In genomic region chr6:151060096-151060741, GRCh38 we compare ENCODE assay signal across 9 cellular contexts.
DNase-seq lines count a peak whose midpoint lies in the region; ATAC-seq and TF ChIP-seq lines count a peak whose summit lies in the region.
"Had no signal": no experiment of that assay in that cellular context is flagged by ENCODE, and none has a peak within 500 bp of the region (broad histone marks: within the 10 kb centered on the region; RNA-seq: fewer than 3 reads in every experiment).

No MANE protein-coding gene starts in this region.

- H3K27ac ChIP-seq in HCT116 (ENCODE audit: low read depth, low read length): peak overlapping the region; percentile 100
- H3K27ac ChIP-seq in lower lobe of right lung: no peak overlapping the region

- TF ChIP-seq CTCF in HCT116 (IDR thresholded peaks at IDR 0.05 in 2 of 3, conservative IDR thresholded peaks at IDR 0.05 in 1 of 3; ENCODE audit: borderline replicate concordance in 1 of 3, insufficient read depth in 1 of 3, low read depth in 2 of 3, low read length in 2 of 3): no peak
- no peak for TF ChIP-seq CTCF in WTC11 (IDR thresholded peaks at IDR 0.05)
- TF ChIP-seq CTCF in lower lobe of right lung (IDR thresholded peaks at IDR 0.05): no peak

- CTCF ChIA-PET in HCT116 (lab: Charles Lee): no interaction called here
- CTCF ChIA-PET in WTC11 (lab: Charles Lee): interaction anchor here (3.5 kb wide), 1 partner anchor 274 kb away, joined by 9 read pairs; no protein-coding TSS in a partner anchor

- RAD21 ChIA-PET in HCT116 (lab: Charles Lee; ENCODE audit: low non-redundant PET in 1 of 2, low total read pairs in 2 of 2, uncharacterized antibody in 2 of 2, unreplicated experiment in 2 of 2): interaction anchor here (1.0 to 1.1 kb wide), 2 partner anchors 9 to 22 kb away, joined by 3 read pairs; no protein-coding TSS in a partner anchor

- H3K4me1 Mint-ChIP-seq in WTC11: no peaks in the 10 kb centered on the region

- peaks cover 69% of the 10 kb centered on the region for H3K79me2 ChIP-seq in HCT116 (ENCODE audit: insufficient read depth, low read length)

- H3K9ac ChIP-seq in HCT116 (ENCODE audit: low read length): peak overlapping the region; percentile 74

- peaks cover 89 to 95% of the 10 kb centered on the region in 2 experiments for H3K4me1 ChIP-seq in HCT116 (ENCODE audit: control insufficient read depth in 1 of 2, insufficient read depth in 2 of 2, low read length in 2 of 2)
- H3K4me1 ChIP-seq in lower lobe of right lung: no peaks in the 10 kb centered on the region

- H3K9me3 Mint-ChIP-seq in WTC11: no peaks in the 10 kb centered on the region
- H3K9me3 Mint-ChIP-seq: effector memory CD8-positive, alpha-beta T cell; neural crest cell had no signal

- peaks cover 12% of the 10 kb centered on the region; the same call in 1 of the 2 replicates for H3K36me3 Mint-ChIP-seq in WTC11

- BruUV-seq in HCT116 (replicated peaks; lab: Mats Ljungman, UMichigan): no TSS peak

- H2AFZ ChIP-seq in HCT116 (ENCODE audit: low read depth, low read length, poor library complexity, severe bottlenecking): no peak overlapping the region

- no peak overlapping the region for H3K4me3 Mint-ChIP-seq in WTC11
- H3K4me3 Mint-ChIP-seq: effector memory CD8-positive, alpha-beta T cell; neural crest cell had no signal

- no peaks in the 10 kb centered on the region for H4K20me1 ChIP-seq in HCT116 (ENCODE audit: insufficient read depth)

- H3K4me2 ChIP-seq in HCT116 (ENCODE audit: low read length): peak overlapping the region; percentile 64

- peak; percentile 98 for DNase-seq in HCT116 (ENCODE audit: low read depth, low spot score)
- no peak for DNase-seq in WTC11 (ENCODE audit: low spot score)
- peak; percentile 98 for DNase-seq in iris pigment epithelial cell (ENCODE audit: low read depth)
- DNase-seq in stromal cell of bone marrow (ENCODE audit: low read depth): peak; percentile 60
- no peak for DNase-seq in lower lobe of right lung
- DNase-seq: effector memory CD8-positive, alpha-beta T cell had no signal

- peak overlapping the region; percentile 7; the same call in 1 of the 2 replicates for H3K27ac Mint-ChIP-seq in WTC11
- H3K27ac Mint-ChIP-seq: effector memory CD8-positive, alpha-beta T cell had no signal

- H3K27me3 ChIP-seq in HCT116 (ENCODE audit: insufficient read depth, low read length): no peaks in the 10 kb centered on the region
- H3K27me3 ChIP-seq in lower lobe of right lung (ENCODE audit: low read depth): no peaks in the 10 kb centered on the region

- TF ChIP-seq POLR2A in HCT116 (IDR thresholded peaks at IDR 0.05; ENCODE audit: borderline replicate concordance, extremely low read depth, insufficient read depth, insufficient read length): no peak

- ATAC-seq in HCT116 (peak; percentile 80), WTC11 (no peak), lower lobe of right lung (no peak), GM18502 (IDR thresholded peaks at IDR 0.05; ENCODE audit: poor library complexity, unreplicated experiment) (no peak), HG03439 (IDR thresholded peaks at IDR 0.05; ENCODE audit: unreplicated experiment) (no peak)
- ATAC-seq: effector memory CD8-positive, alpha-beta T cell had no signal

- intact Hi-C loops in HCT116 (cut with micrococcal nuclease) (loop anchor here (1.0 to 10.0 kb wide), 5 partner anchors 19 to 267 kb away; no protein-coding TSS in a partner anchor), lower lobe of right lung (cut with DNase I) (no loop called here)

- H3K9me2 ChIP-seq in HCT116 (ENCODE audit: insufficient read depth): no peaks in the 10 kb centered on the region

- TF ChIP-seq RAD21 in HCT116 (IDR thresholded peaks at IDR 0.05; ENCODE audit: low read depth): no peak

- H3K27me3 Mint-ChIP-seq in WTC11 (ENCODE audit: low read depth): no peaks in the 10 kb centered on the region
- H3K27me3 Mint-ChIP-seq: effector memory CD8-positive, alpha-beta T cell had no signal

- H3K36me3 ChIP-seq in HCT116 (ENCODE audit: control insufficient read depth in 1 of 2, insufficient read depth in 2 of 2, low read length in 2 of 2) (no peaks in the 10 kb centered on the region), lower lobe of right lung (no peaks in the 10 kb centered on the region)

- H3K9me3 ChIP-seq in HCT116 (ENCODE audit: control insufficient read depth in 1 of 2, insufficient read depth in 1 of 2, low read depth in 1 of 2, low read length in 2 of 2): no peaks in the 10 kb centered on the region
- no peaks in the 10 kb centered on the region for H3K9me3 ChIP-seq in lower lobe of right lung

- POLR2A ChIA-PET in HCT116 (lab: Charles Lee): interaction anchor here (0.7 to 6.1 kb wide), 11 partner anchors 8 to 265 kb away, joined by 3 to 36 read pairs (median 5); no protein-coding TSS in a partner anchor
- POLR2A ChIA-PET in WTC11 (lab: Charles Lee): no interaction called here

- peak overlapping the region in 1 of 2 experiments; percentile 3; a peak in 2 of 4 replicates for H3K4me3 ChIP-seq in HCT116 (replicated peaks in 1 of 2; ENCODE audit: low read depth in 1 of 2, low read length in 2 of 2)
- H3K4me3 ChIP-seq in lower lobe of right lung: no peak overlapping the region

TF ChIP-seq in HCT116, 20 proteins besides CTCF, POLR2A, EP300 and RAD21 (continues in another document):
- TF ChIP-seq TCF7L2 (IDR thresholded peaks at IDR 0.05; ENCODE audit: borderline replicate concordance, extremely low read depth, insufficient read depth, insufficient read length): peak; percentile 83
- TF ChIP-seq ZFX (IDR thresholded peaks at IDR 0.05): no peak; the same call in 1 of the 2 replicates
- TF ChIP-seq SRF (IDR thresholded peaks at IDR 0.05; ENCODE audit: low read depth): no peak
- TF ChIP-seq MAX (IDR thresholded peaks at IDR 0.05): no peak
- peak; percentile 11; the same call in 1 of the 2 replicates for TF ChIP-seq POLR2AphosphoS5 (IDR thresholded peaks at IDR 0.05; ENCODE audit: low read depth, low read length)
- TF ChIP-seq YY1 (IDR thresholded peaks at IDR 0.05; ENCODE audit: extremely low read depth, insufficient replicate concordance, low read depth, low read length): peak; percentile 42
- TF ChIP-seq ELF1 (IDR thresholded peaks at IDR 0.05; ENCODE audit: borderline replicate concordance, low read depth): no peak
- no peak for TF ChIP-seq EZH2 (IDR thresholded peaks at IDR 0.05)
- TF ChIP-seq FOSL1 (IDR thresholded peaks at IDR 0.05; ENCODE audit: low read depth): no peak

TF ChIP-seq in WTC11, 78 proteins besides CTCF, POLR2A, EP300 and RAD21:
- TF ChIP-seq KAT7 (CRISPR knock-in tag; IDR thresholded peaks at IDR 0.05; ENCODE audit: borderline replicate concordance): no peak
- TF ChIP-seq ZNF423 (CRISPR knock-in tag; IDR thresholded peaks at IDR 0.05): no peak
- TF ChIP-seq GABPB1 (CRISPR knock-in tag; IDR thresholded peaks at IDR 0.05): peak; percentile 73; the same call in 1 of the 2 replicates
- TF ChIP-seq HMGA2 (CRISPR knock-in tag; IDR thresholded peaks at IDR 0.05): no peak
- no peak for TF ChIP-seq NFE2L1 (CRISPR knock-in tag; IDR thresholded peaks at IDR 0.05)
- no peak for TF ChIP-seq ZNF317 (CRISPR knock-in tag; IDR thresholded peaks at IDR 0.05; ENCODE audit: borderline replicate concordance, low read depth)
- TF ChIP-seq ZMAT4 (CRISPR knock-in tag; IDR thresholded peaks at IDR 0.05): no peak

Comparison
In these comparisons a context has a peak if more than half of its experiments do, and no peak if none do; other contexts are left out.
1. DNase-seq: peak in HCT116 (single experiment), iris pigment epithelial cell (single experiment) and stromal cell of bone marrow (single experiment); none in WTC11 (single experiment) and lower lobe of right lung (single experiment).